Comparison of ENCODE assay signal across 19 cellular contexts in the genomic region with DNA sequence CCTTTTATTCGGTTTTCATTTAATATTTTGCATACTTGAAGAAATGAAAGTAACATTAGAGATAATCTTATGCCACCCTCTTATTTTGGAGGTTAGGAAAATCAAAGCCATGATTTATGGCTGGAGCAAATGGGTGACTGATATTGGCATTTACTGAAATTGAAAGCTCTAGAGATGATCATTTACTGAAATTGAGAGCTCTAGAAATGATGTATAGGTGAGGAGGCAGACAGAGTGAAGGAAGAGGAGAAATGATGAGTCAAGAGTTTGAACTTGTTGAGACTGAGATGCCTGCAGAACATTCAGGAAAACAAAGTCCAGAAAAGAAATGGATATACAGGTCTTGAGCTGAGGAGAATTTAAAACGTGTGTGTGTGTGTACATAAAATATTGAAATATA.
DNase-seq lines count a peak whose midpoint lies in the region; ATAC-seq and TF ChIP-seq lines count a peak whose summit lies in the region.
"Had no signal": no experiment of that assay in that cellular context is flagged by ENCODE, and none has a peak within 500 bp of the region (broad histone marks: within the 10 kb centered on the region; RNA-seq: fewer than 3 reads in every experiment).

No MANE protein-coding gene starts in this region.

- CTCF ChIA-PET in activated naive CD4-positive, alpha-beta T cell treated with anti-CD3 and anti-CD28 coated beads, Interleukin-2, amount 10 ng/mL, durations not matched to agents 7 days and 5 days (lab: Charles Lee): interaction anchor here (1.0 kb wide), 1 partner anchor 29 kb away, joined by 4 read pairs; no protein-coding TSS in a partner anchor

- H3K4me1 Mint-ChIP-seq in activated naive CD4-positive, alpha-beta T cell treated with anti-CD3 and anti-CD28 coated beads, Interleukin-2, amount 10 ng/mL, durations not matched to agents 7 days and 5 days: peaks cover 3% of the 10 kb centered on the region
- H3K4me1 Mint-ChIP-seq in activated T-helper 17 cell treated with anti-CD3 and anti-CD28 coated beads, Interleukin-2, amount 50 U/mL, for 72 hours: peaks cover 28% of the 10 kb centered on the region

- intact Hi-C loops in tibial artery (cut with DNase I; ENCODE audit: low total_unique reads): no loop called here

- TF ChIP-seq CTCF in gastroesophageal sphincter (IDR thresholded peaks at IDR 0.05): no peak
- no peak for TF ChIP-seq CTCF in tibial artery (IDR thresholded peaks at IDR 0.05)

- no peak for TF ChIP-seq POLR2A in gastroesophageal sphincter (IDR thresholded peaks at IDR 0.05)

- peak; percentile 50 to 67 for ATAC-seq in activated naive CD4-positive, alpha-beta T cell treated with anti-CD3 and anti-CD28 coated beads, Interleukin-2, amount 50 U/mL, for 72 hours
- ATAC-seq in activated T-helper 17 cell treated with anti-CD3 and anti-CD28 coated beads, Interleukin-2, amount 50 U/mL, for 72 hours (replicated peaks): peak; percentile 66
- ATAC-seq in gastroesophageal sphincter (no peak), HG02610 (IDR thresholded peaks at IDR 0.05; ENCODE audit: unreplicated experiment) (no peak)

- H3K27ac Mint-ChIP-seq in activated naive CD4-positive, alpha-beta T cell treated with anti-CD3 and anti-CD28 coated beads, Interleukin-2, amount 50 U/mL, for 72 hours: peak overlapping the region; percentile 53
- no peak overlapping the region for H3K27ac Mint-ChIP-seq in activated naive CD4-positive, alpha-beta T cell treated with anti-CD3 and anti-CD28 coated beads, Interleukin-2, amount 10 ng/mL, durations not matched to agents 7 days and 5 days
- H3K27ac Mint-ChIP-seq in activated T-helper 17 cell treated with anti-CD3 and anti-CD28 coated beads, Interleukin-2, amount 50 U/mL, for 72 hours: peak overlapping the region; percentile 67

- H3K4me3 ChIP-seq in gastroesophageal sphincter (no peak overlapping the region), tibial artery (no peak overlapping the region)

- 56 to 63% methylated on average over 2 of the region's 2 CpGs for whole genome bisulfite sequencing in gastroesophageal sphincter (ENCODE audit: low coverage in 1 of 2), 2 donors

- H3K4me1 ChIP-seq in gastroesophageal sphincter (peaks cover 3 to 52% (median 6%) of the 10 kb centered on the region in 3 donors), tibial artery (peaks cover 0 to 55% (median 21%) of the 10 kb centered on the region in 4 donors)

- no peaks in the 10 kb centered on the region for H3K27me3 ChIP-seq in gastroesophageal sphincter
- no peaks in the 10 kb centered on the region for H3K27me3 ChIP-seq in tibial artery

- H3K27ac ChIP-seq in gastroesophageal sphincter: peak overlapping the region in 3 of 4 donors; percentile 9 to 84 (median 29)
- peak overlapping the region; percentile 20 to 67 for H3K27ac ChIP-seq in tibial artery
- H3K27ac ChIP-seq: HL-60 had no signal

- H3K27me3 Mint-ChIP-seq in activated naive CD4-positive, alpha-beta T cell treated with anti-CD3 and anti-CD28 coated beads, Interleukin-2, amount 10 ng/mL, durations not matched to agents 7 days and 5 days: no peaks in the 10 kb centered on the region
- no peaks in the 10 kb centered on the region for H3K27me3 Mint-ChIP-seq in activated T-helper 17 cell treated with anti-CD3 and anti-CD28 coated beads, Interleukin-2, amount 50 U/mL, for 72 hours
- H3K27me3 Mint-ChIP-seq: CD8-positive, alpha-beta memory T cell had no signal

- DNase-seq in activated naive CD4-positive, alpha-beta T cell treated with anti-CD3 and anti-CD28 coated beads, Interleukin-2, amount 50 U/mL, for 72 hours (ENCODE audit: low spot score in 2 of 2): no peak
- no peak for DNase-seq in activated naive CD4-positive, alpha-beta T cell treated with anti-CD3 and anti-CD28 coated beads, Interleukin-2, amount 10 ng/mL, durations not matched to agents 7 days and 5 days
- DNase-seq in tibial artery (no peak), NCI-H446 (lab: John Stamatoyannopoulos, UW) (no peak)
- DNase-seq: ACHN; C1 segment of cervical spinal cord; CD8-positive, alpha-beta memory T cell; NCI-H1417; NCI-H187; NCI-H2107; NCI-H2227 treated with DMSO at 0.1 percent for 48 hours; NCI-H524; NCI-H82; RPMI8226; SHP77 treated with DMSO at 0.1 percent for 48 hours had no signal

- no peak for TF ChIP-seq EP300 in gastroesophageal sphincter (IDR thresholded peaks at IDR 0.05)

- H3K9me3 ChIP-seq in gastroesophageal sphincter (no peaks in the 10 kb centered on the region), tibial artery (no peaks in the 10 kb centered on the region)

- H3K4me3 Mint-ChIP-seq in activated naive CD4-positive, alpha-beta T cell treated with anti-CD3 and anti-CD28 coated beads, Interleukin-2, amount 10 ng/mL, durations not matched to agents 7 days and 5 days: no peak overlapping the region
- H3K4me3 Mint-ChIP-seq in activated T-helper 17 cell treated with anti-CD3 and anti-CD28 coated beads, Interleukin-2, amount 50 U/mL, for 72 hours: peak overlapping the region; percentile 50
- H3K4me3 Mint-ChIP-seq: CD8-positive, alpha-beta memory T cell had no signal

- H3K36me3 Mint-ChIP-seq in activated naive CD4-positive, alpha-beta T cell treated with anti-CD3 and anti-CD28 coated beads, Interleukin-2, amount 50 U/mL, for 72 hours: peaks cover 6 to 15% of the 10 kb centered on the region in 2 donors
- peaks cover 3% of the 10 kb centered on the region for H3K36me3 Mint-ChIP-seq in activated naive CD4-positive, alpha-beta T cell treated with anti-CD3 and anti-CD28 coated beads, Interleukin-2, amount 10 ng/mL, durations not matched to agents 7 days and 5 days
- H3K36me3 Mint-ChIP-seq in activated T-helper 17 cell treated with anti-CD3 and anti-CD28 coated beads, Interleukin-2, amount 50 U/mL, for 72 hours (ENCODE audit: low read depth): peaks cover 7% of the 10 kb centered on the region

- H3K9me3 Mint-ChIP-seq in activated naive CD4-positive, alpha-beta T cell treated with anti-CD3 and anti-CD28 coated beads, Interleukin-2, amount 50 U/mL, for 72 hours: peaks cover 0 to 12% of the 10 kb centered on the region in 2 donors
- H3K9me3 Mint-ChIP-seq in activated naive CD4-positive, alpha-beta T cell treated with anti-CD3 and anti-CD28 coated beads, Interleukin-2, amount 10 ng/mL, durations not matched to agents 7 days and 5 days: no peaks in the 10 kb centered on the region
- peaks cover 13% of the 10 kb centered on the region for H3K9me3 Mint-ChIP-seq in activated T-helper 17 cell treated with anti-CD3 and anti-CD28 coated beads, Interleukin-2, amount 50 U/mL, for 72 hours
- H3K9me3 Mint-ChIP-seq: CD8-positive, alpha-beta memory T cell had no signal

- no peaks in the 10 kb centered on the region for H3K36me3 ChIP-seq in gastroesophageal sphincter
- H3K36me3 ChIP-seq in tibial artery: no peaks in the 10 kb centered on the region

Comparison
In these comparisons a context has a peak if more than half of its experiments do, and no peak if none do; other contexts are left out.
1. ATAC-seq: peak in activated naive CD4-positive, alpha-beta T cell treated with anti-CD3 and anti-CD28 coated beads, Interleukin-2, amount 50 U/mL, for 72 hours (2 of 2) and activated T-helper 17 cell treated with anti-CD3 and anti-CD28 coated beads, Interleukin-2, amount 50 U/mL, for 72 hours (single experiment); none in gastroesophageal sphincter (single experiment) and HG02610 (single experiment).